In genomic region chr19:35351441-35352176, GRCh38 we compare ENCODE assay signal across 1 cellular context.
A peak's percentile ranks its signal among the peaks of the same experiment; 100 is the strongest.
TF ChIP-seq lines count a peak whose summit lies in the region.

No MANE protein-coding gene starts in this region.

TF ChIP-seq in K562, 482 proteins besides CTCF, POLR2A, EP300 and RAD21:
- TF ChIP-seq ZBTB33 (CRISPR knock-in tag; IDR thresholded peaks at IDR 0.05), result peak; percentile 37
- no peak for TF ChIP-seq ZBTB49 (CRISPR knock-in tag; IDR thresholded peaks at IDR 0.05; ENCODE audit: borderline replicate concordance)
